ENCODE assay signal across 1 cellular context in genomic region chr3:108037770-108038169, GRCh38.
TF ChIP-seq lines count a peak whose summit lies in the region.

No MANE protein-coding gene starts in this region.

TF ChIP-seq in IMR-90, 13 proteins besides CTCF, POLR2A, EP300 and RAD21 (continued from another document):
- TF ChIP-seq CEBPB (IDR thresholded peaks at IDR 0.05; ENCODE audit: low read depth, low read length) (no peak), FOS (IDR thresholded peaks at IDR 0.05; ENCODE audit: low read depth, low read length) (no peak), MAZ (IDR thresholded peaks at IDR 0.05; ENCODE audit: borderline replicate concordance, low read depth, low read length) (no peak), NFE2L2 (IDR thresholded peaks at IDR 0.05; ENCODE audit: low read depth, low read length) (no peak), MXI1 (IDR thresholded peaks at IDR 0.05; ENCODE audit: borderline replicate concordance, low read depth, low read length) (no peak), RFX5 (IDR thresholded peaks at IDR 0.05; ENCODE audit: low read depth, low read length) (no peak), MAFK (IDR thresholded peaks at IDR 0.05; ENCODE audit: low read depth, low read length) (no peak), RCOR1 (IDR thresholded peaks at IDR 0.05; ENCODE audit: insufficient replicate concordance, low read length) (no peak), ELK1 (IDR thresholded peaks at IDR 0.05; ENCODE audit: borderline replicate concordance, low read depth, low read length) (no peak), SMC3 (IDR thresholded peaks at IDR 0.05; ENCODE audit: low read depth, low read length) (no peak), BHLHE40 (IDR thresholded peaks at IDR 0.05; ENCODE audit: low read depth, low read length) (no peak), CHD1 (IDR thresholded peaks at IDR 0.05; ENCODE audit: low read depth, low read length) (no peak)
TF ChIP-seq in IMR-90: peak in this region for 0.
